In the genomic region with DNA sequence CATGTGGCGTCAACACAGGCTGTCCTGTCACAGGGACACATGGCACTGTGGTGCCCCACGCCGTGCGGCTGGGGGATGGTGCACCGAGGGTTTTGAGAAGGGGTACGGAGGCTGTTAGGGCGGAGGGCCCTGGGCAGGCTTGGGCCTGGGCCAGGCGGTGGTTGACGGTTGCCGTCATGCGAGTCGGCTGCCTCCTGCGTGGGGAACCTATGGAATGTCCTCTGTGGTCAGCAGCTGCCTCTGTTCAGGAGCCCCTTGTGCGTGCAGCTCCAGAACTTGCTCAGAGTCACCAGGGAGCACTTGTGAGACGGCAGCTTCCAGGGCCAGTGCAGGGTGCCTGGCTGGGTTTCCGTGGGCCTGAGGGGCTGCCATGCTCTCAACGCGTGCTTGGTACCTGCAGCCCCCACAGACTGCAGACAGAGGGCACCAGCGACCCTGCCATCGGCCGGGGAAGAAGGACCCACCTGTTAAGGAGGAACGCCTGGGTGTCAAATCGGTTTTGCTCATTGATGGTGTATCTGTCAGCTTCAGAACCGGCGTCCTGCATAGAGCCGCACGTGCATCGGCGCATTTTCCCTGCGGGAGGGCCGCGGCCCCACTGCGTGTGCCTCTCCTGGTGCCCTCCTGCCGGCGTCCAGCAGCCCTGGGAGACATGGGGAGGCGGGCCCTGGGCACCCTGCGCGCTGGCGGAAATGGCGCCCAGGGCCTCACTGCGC, we compare ENCODE assay signal across 10 cellular contexts. TPM values are rescaled to one million over a fixed set of nuclear protein-coding genes. Genes with fewer than 3 reads are reported as not detected.
DNase-seq lines count a peak whose midpoint lies in the region; TF ChIP-seq lines count a peak whose summit lies in the region.
"Had no signal": no experiment of that assay in that cellular context is flagged by ENCODE, and none has a peak within 500 bp of the region (broad histone marks: within the 10 kb centered on the region; RNA-seq: fewer than 3 reads in every experiment).

No MANE protein-coding gene starts in this region.

- TF ChIP-seq CTCF in LNCaP clone FGC (IDR thresholded peaks at IDR 0.05; ENCODE audit: control insufficient read depth, extremely low read depth, insufficient read depth) = peak; percentile 23

- DNase-seq in stimulated activated CD4-positive, alpha-beta T cell treated with anti-CD3 and anti-CD28 coated beads, Interleukin-12 subunit alpha, Interleukin-12 subunit beta, amount 100 ng/mL, for 4 hours = peak; percentile 30
- no peak for DNase-seq in stimulated activated CD4-positive, alpha-beta T cell treated with anti-CD3 and anti-CD28 coated beads, Interleukin-15, amount 100 ng/mL, for 24 hours
- DNase-seq in LNCaP clone FGC (ENCODE audit: low read depth) (no peak), dermis blood vessel endothelial cell (peak; percentile 32), amygdala (lab: John Stamatoyannopoulos, UW) (no peak), SIG-M5 (lab: John Stamatoyannopoulos, UW) (no peak), DMS53 (lab: John Stamatoyannopoulos, UW) (no peak)
- peak; percentile 24 for DNase-seq in stimulated activated CD8-positive, alpha-beta memory T cell treated with anti-CD3 and anti-CD28 coated beads, Interleukin-12 subunit alpha, Interleukin-12 subunit beta, amount 100 ng/mL, for 4 hours (ENCODE audit: low read depth)
- DNase-seq: trophoblast cell had no signal

- no peak overlapping the region for H3K4me3 ChIP-seq in LNCaP clone FGC (ENCODE audit: low read depth, low read length)

RNA-seq across cellular contexts. Expression of a gene that starts 10.0 kb away (rescaled TPM):
- total RNA-seq in dermis blood vessel endothelial cell = 12.5 and 19.4 TPM in 2 replicates

RNA-seq across cellular contexts. Expression of a gene that starts 22.6 kb away (rescaled TPM):
- total RNA-seq in dermis blood vessel endothelial cell = 23.7 and 24.8 TPM in 2 replicates

RNA-seq across cellular contexts. Expression of a gene that starts 37.8 kb away (rescaled TPM):
- total RNA-seq in dermis blood vessel endothelial cell = 36.2 and 68.2 TPM in 2 replicates

RNA-seq across cellular contexts. Expression of a gene that starts 52.2 kb away (rescaled TPM):
- not detected in 2 replicates for total RNA-seq in dermis blood vessel endothelial cell
- total RNA-seq: dermis microvascular lymphatic vessel endothelial cell had no signal

Comparison
In these comparisons a context has a peak if more than half of its experiments do, and no peak if none do; other contexts are left out.
1. DNase-seq: peak in stimulated activated CD4-positive, alpha-beta T cell treated with anti-CD3 and anti-CD28 coated beads, Interleukin-12 subunit alpha, Interleukin-12 subunit beta, amount 100 ng/mL, for 4 hours (single experiment), dermis blood vessel endothelial cell (single experiment) and stimulated activated CD8-positive, alpha-beta memory T cell treated with anti-CD3 and anti-CD28 coated beads, Interleukin-12 subunit alpha, Interleukin-12 subunit beta, amount 100 ng/mL, for 4 hours (single experiment); none in stimulated activated CD4-positive, alpha-beta T cell treated with anti-CD3 and anti-CD28 coated beads, Interleukin-15, amount 100 ng/mL, for 24 hours (single experiment), LNCaP clone FGC (single experiment), amygdala (0 of 56), SIG-M5 (single experiment) and DMS53 (single experiment).